In the genomic region with DNA sequence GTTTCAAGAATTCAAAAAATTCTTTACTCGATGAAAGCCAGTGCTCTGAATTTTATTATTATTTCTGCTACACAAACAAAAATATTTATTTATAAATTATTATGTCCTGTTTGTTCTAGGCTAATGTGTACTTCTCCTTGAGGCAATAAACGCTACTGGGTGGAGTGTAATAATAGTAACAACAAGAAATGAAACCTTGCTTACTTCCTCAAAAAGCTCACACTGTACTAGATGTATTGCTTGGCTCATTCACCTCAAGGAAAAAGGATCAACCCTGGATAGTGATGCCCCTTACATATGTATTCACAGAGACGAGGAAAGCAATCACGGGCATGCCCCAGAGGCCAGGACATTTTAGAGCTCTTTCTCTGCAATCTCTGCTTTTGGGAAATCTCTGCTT, we compare ENCODE assay signal across 1 cellular context.
TF ChIP-seq lines count a peak whose summit lies in the region.

No MANE protein-coding gene starts in this region.

TF ChIP-seq in H1, 55 proteins besides CTCF, POLR2A, EP300 and RAD21 (continued from another document):
- TF ChIP-seq, protein P1, sequence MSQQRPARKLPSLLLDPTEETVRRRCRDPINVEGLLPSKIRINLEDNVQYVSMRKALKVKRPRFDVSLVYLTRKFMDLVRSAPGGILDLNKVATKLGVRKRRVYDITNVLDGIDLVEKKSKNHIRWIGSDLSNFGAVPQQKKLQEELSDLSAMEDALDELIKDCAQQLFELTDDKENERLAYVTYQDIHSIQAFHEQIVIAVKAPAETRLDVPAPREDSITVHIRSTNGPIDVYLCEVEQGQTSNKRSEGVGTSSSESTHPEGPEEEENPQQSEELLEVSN (IDR thresholded peaks at IDR 0.05), result no peak
- TF ChIP-seq, protein P2, sequence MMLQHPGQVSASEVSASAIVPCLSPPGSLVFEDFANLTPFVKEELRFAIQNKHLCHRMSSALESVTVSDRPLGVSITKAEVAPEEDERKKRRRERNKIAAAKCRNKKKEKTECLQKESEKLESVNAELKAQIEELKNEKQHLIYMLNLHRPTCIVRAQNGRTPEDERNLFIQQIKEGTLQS (IDR thresholded peaks at IDR 0.05; ENCODE audit: insufficient read depth, low read depth, low read length), result no peak
